Comparison of ENCODE assay signal across 1 cellular context in genomic region chr11:65418681-65419459, GRCh38.
TF ChIP-seq lines count a peak whose summit lies in the region.

No MANE protein-coding gene starts in this region.

TF ChIP-seq in SK-N-SH, 30 proteins besides CTCF, POLR2A, EP300 and RAD21 (continued from another document):
- TF ChIP-seq, protein P1, sequence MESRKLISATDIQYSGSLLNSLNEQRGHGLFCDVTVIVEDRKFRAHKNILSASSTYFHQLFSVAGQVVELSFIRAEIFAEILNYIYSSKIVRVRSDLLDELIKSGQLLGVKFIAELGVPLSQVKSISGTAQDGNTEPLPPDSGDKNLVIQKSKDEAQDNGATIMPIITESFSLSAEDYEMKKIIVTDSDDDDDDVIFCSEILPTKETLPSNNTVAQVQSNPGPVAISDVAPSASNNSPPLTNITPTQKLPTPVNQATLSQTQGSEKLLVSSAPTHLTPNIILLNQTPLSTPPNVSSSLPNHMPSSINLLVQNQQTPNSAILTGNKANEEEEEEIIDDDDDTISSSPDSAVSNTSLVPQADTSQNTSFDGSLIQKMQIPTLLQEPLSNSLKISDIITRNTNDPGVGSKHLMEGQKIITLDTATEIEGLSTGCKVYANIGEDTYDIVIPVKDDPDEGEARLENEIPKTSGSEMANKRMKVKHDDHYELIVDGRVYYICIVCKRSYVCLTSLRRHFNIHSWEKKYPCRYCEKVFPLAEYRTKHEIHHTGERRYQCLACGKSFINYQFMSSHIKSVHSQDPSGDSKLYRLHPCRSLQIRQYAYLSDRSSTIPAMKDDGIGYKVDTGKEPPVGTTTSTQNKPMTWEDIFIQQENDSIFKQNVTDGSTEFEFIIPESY (IDR thresholded peaks at IDR 0.05; ENCODE audit: borderline replicate concordance, low read depth) = no peak
- TF ChIP-seq MAX (IDR thresholded peaks at IDR 0.05; ENCODE audit: low read depth) (peak; percentile 88), FOXM1 (IDR thresholded peaks at IDR 0.05; ENCODE audit: low read depth) (no peak), RFX5 (IDR thresholded peaks at IDR 0.05; ENCODE audit: low read length) (0 out of 2 replicates have a peak, but pooled peaks have one; percentile 9), SMC3 (IDR thresholded peaks at IDR 0.05; ENCODE audit: low read depth, low read length) (no peak), USF2 (IDR thresholded peaks at IDR 0.05; ENCODE audit: borderline replicate concordance, low read depth, low read length) (no peak), ELF1 (IDR thresholded peaks at IDR 0.05) (no peak), YY1 (IDR thresholded peaks at IDR 0.05; ENCODE audit: low read depth) (no peak), GABPA (IDR thresholded peaks at IDR 0.05; ENCODE audit: low read depth) (peak; percentile 68), CHD2 (IDR thresholded peaks at IDR 0.05; ENCODE audit: low read length, partially characterized antibody) (peak; percentile 80), PBX3 (IDR thresholded peaks at IDR 0.05) (0 out of 2 replicates have a peak, but pooled peaks have one; percentile 31), JUND (IDR thresholded peaks at IDR 0.05) (no peak), EZH2phosphoT487 (IDR thresholded peaks at IDR 0.05; ENCODE audit: borderline replicate concordance, low read depth) (no peak), MXI1 (IDR thresholded peaks at IDR 0.05; ENCODE audit: low read depth, low read length) (peak; percentile 50; the same call in 1 of the 2 replicates), POLR2AphosphoS5 (IDR thresholded peaks at IDR 0.05; ENCODE audit: low read depth, low read length) (peak; percentile 55; the same call in 1 of the 2 replicates), FOSL2 (IDR thresholded peaks at IDR 0.05; ENCODE audit: borderline replicate concordance, low read depth) (no peak), RCOR1 (IDR thresholded peaks at IDR 0.05; ENCODE audit: low read length) (no peak), FOXJ3 (CRISPR knock-in tag; IDR thresholded peaks at IDR 0.05) (no peak), TAF1 (IDR thresholded peaks at IDR 0.05; ENCODE audit: borderline replicate concordance, low read depth, low read length) (peak; percentile 58; the same call in 1 of the 2 replicates), GATA2 (CRISPR knock-in tag; IDR thresholded peaks at IDR 0.05) (no peak), NRF1 (IDR thresholded peaks at IDR 0.05; ENCODE audit: low read depth, low read length) (no peak), IRF3 (IDR thresholded peaks at IDR 0.05; ENCODE audit: low read depth, low read length) (no peak), TCF12 (IDR thresholded peaks at IDR 0.05) (peak; percentile 27), NFIC (IDR thresholded peaks at IDR 0.05; ENCODE audit: borderline replicate concordance) (peak; percentile 86)
- TF ChIP-seq, protein P2, sequence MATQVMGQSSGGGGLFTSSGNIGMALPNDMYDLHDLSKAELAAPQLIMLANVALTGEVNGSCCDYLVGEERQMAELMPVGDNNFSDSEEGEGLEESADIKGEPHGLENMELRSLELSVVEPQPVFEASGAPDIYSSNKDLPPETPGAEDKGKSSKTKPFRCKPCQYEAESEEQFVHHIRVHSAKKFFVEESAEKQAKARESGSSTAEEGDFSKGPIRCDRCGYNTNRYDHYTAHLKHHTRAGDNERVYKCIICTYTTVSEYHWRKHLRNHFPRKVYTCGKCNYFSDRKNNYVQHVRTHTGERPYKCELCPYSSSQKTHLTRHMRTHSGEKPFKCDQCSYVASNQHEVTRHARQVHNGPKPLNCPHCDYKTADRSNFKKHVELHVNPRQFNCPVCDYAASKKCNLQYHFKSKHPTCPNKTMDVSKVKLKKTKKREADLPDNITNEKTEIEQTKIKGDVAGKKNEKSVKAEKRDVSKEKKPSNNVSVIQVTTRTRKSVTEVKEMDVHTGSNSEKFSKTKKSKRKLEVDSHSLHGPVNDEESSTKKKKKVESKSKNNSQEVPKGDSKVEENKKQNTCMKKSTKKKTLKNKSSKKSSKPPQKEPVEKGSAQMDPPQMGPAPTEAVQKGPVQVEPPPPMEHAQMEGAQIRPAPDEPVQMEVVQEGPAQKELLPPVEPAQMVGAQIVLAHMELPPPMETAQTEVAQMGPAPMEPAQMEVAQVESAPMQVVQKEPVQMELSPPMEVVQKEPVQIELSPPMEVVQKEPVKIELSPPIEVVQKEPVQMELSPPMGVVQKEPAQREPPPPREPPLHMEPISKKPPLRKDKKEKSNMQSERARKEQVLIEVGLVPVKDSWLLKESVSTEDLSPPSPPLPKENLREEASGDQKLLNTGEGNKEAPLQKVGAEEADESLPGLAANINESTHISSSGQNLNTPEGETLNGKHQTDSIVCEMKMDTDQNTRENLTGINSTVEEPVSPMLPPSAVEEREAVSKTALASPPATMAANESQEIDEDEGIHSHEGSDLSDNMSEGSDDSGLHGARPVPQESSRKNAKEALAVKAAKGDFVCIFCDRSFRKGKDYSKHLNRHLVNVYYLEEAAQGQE (IDR thresholded peaks at IDR 0.05; ENCODE audit: low read depth, low read length) = no peak
- TF ChIP-seq, protein P3, sequence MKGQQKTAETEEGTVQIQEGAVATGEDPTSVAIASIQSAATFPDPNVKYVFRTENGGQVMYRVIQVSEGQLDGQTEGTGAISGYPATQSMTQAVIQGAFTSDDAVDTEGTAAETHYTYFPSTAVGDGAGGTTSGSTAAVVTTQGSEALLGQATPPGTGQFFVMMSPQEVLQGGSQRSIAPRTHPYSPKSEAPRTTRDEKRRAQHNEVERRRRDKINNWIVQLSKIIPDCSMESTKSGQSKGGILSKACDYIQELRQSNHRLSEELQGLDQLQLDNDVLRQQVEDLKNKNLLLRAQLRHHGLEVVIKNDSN (IDR thresholded peaks at IDR 0.05; ENCODE audit: borderline replicate concordance, low read depth) = peak; percentile 86
